In the genomic region with DNA sequence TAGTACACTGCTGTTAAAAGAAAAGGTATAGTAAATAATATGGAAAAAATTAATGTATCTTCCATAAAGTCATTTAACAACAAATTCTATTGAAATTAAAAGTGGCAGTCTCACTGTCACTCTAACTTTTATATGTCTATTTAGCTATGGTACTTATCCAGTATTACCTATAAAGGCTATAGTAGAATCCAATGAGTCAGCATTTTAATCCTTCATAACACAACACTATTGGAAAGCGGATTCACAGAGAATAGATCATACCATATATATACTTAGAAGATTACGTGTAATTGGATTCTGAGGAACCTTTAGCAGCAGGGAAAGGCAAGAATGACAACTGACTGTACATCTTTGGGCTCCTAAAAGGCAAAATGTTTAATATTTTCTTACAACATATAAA, we compare ENCODE assay signal across 32 cellular contexts.
"Had no signal": no experiment of that assay in that cellular context is flagged by ENCODE, and none has a peak within 500 bp of the region (broad histone marks: within the 10 kb centered on the region; RNA-seq: fewer than 3 reads in every experiment).

No MANE protein-coding gene starts in this region.

- H3K4me1 ChIP-seq: adrenal gland, breast epithelium, colonic mucosa had no signal

- H3K27me3 ChIP-seq: adrenal gland, breast epithelium, cardiac muscle cell, colonic mucosa had no signal

- H3K4me1 Mint-ChIP-seq: activated CD4-positive, alpha-beta T cell treated with anti-CD3 and anti-CD28 coated beads for 36 hours; activated CD4-positive, alpha-beta T cell treated with anti-CD3 and anti-CD28 coated beads, Interleukin-2, amount 10 ng/mL, durations not matched to agents 24 days and 14 days; activated CD8-positive, alpha-beta memory T cell treated with anti-CD3 and anti-CD28 coated beads, Interleukin-2, amount 10 ng/mL, durations not matched to agents 7 days and 5 days; activated naive CD4-positive, alpha-beta T cell treated with anti-CD3 and anti-CD28 coated beads, Interleukin-2, amount 50 U/mL, for 24 hours; activated naive CD8-positive, alpha-beta T cell treated with anti-CD3 and anti-CD28 coated beads for 36 hours; activated naive CD8-positive, alpha-beta T cell treated with anti-CD3 and anti-CD28 coated beads, Interleukin-2, amount 50 U/mL, for 24 hours; brain had no signal

- H3K9me3 ChIP-seq: adrenal gland, breast epithelium, colonic mucosa had no signal

- H3K27ac ChIP-seq: adrenal gland, breast epithelium, cardiac muscle cell, colonic mucosa had no signal

- H3K36me3 Mint-ChIP-seq: activated CD4-positive, alpha-beta memory T cell treated with anti-CD3 and anti-CD28 coated beads for 36 hours; activated CD8-positive, alpha-beta memory T cell treated with anti-CD3 and anti-CD28 coated beads, Interleukin-2, amount 10 ng/mL, durations not matched to agents 7 days and 5 days; activated naive CD4-positive, alpha-beta T cell treated with anti-CD3 and anti-CD28 coated beads, Interleukin-2, amount 50 U/mL, for 24 hours; activated naive CD8-positive, alpha-beta T cell treated with anti-CD3 and anti-CD28 coated beads for 36 hours; brain had no signal

- ATAC-seq: activated CD4-positive, alpha-beta T cell treated with anti-CD3 and anti-CD28 coated beads for 36 hours; activated CD8-positive, alpha-beta memory T cell treated with anti-CD3 and anti-CD28 coated beads, Interleukin-2, amount 10 ng/mL, durations not matched to agents 7 days and 5 days; activated CD8-positive, alpha-beta T cell treated with anti-CD3 and anti-CD28 coated beads, Interleukin-2, amount 10 ng/mL, durations not matched to agents 7 days and 5 days; activated naive CD8-positive, alpha-beta T cell treated with anti-CD3 and anti-CD28 coated beads, Interleukin-2, amount 50 U/mL, for 24 hours; esophagus mucosa had no signal

- H3K27ac Mint-ChIP-seq: activated CD4-positive, alpha-beta memory T cell treated with anti-CD3 and anti-CD28 coated beads for 36 hours; activated CD4-positive, alpha-beta T cell treated with anti-CD3 and anti-CD28 coated beads for 36 hours; activated CD4-positive, alpha-beta T cell treated with anti-CD3 and anti-CD28 coated beads, Interleukin-2, amount 10 ng/mL, durations not matched to agents 24 days and 14 days; activated CD8-positive, alpha-beta memory T cell treated with anti-CD3 and anti-CD28 coated beads, Interleukin-2, amount 10 ng/mL, durations not matched to agents 7 days and 5 days; activated CD8-positive, alpha-beta T cell treated with anti-CD3 and anti-CD28 coated beads, Interleukin-2, amount 10 ng/mL, durations not matched to agents 7 days and 5 days; activated naive CD4-positive, alpha-beta T cell treated with anti-CD3 and anti-CD28 coated beads for 36 hours; activated naive CD4-positive, alpha-beta T cell treated with anti-CD3 and anti-CD28 coated beads, Interleukin-2, amount 50 U/mL, for 24 hours; activated naive CD8-positive, alpha-beta T cell treated with anti-CD3 and anti-CD28 coated beads for 36 hours; activated naive CD8-positive, alpha-beta T cell treated with anti-CD3 and anti-CD28 coated beads, Interleukin-2, amount 50 U/mL, for 24 hours; activated T-helper 1 cell treated with anti-CD3 and anti-CD28 coated beads, Interleukin-12 subunit alpha, Interleukin-12 subunit beta, Interleukin-2, Interleukin-4 antibody, amounts not matched to agents 30 ng/mL and 10 ng/mL and 1 ng/mL, durations not matched to agents 14 hours and 24 hours and 36 hours; activated T-helper 2 cell treated with anti-CD3 and anti-CD28 coated beads, Interferon-gamma antibody, Interleukin-2, Interleukin-4, amounts not matched to agents 10 μg/mL and 5 μg/mL and 100 μg/mL, durations not matched to agents 14 hours and 24 hours and 36 hours; brain; endodermal cell had no signal

- H3K4me3 Mint-ChIP-seq: activated CD4-positive, alpha-beta memory T cell treated with anti-CD3 and anti-CD28 coated beads for 36 hours; activated CD4-positive, alpha-beta T cell treated with anti-CD3 and anti-CD28 coated beads for 36 hours; activated CD4-positive, alpha-beta T cell treated with anti-CD3 and anti-CD28 coated beads, Interleukin-2, amount 10 ng/mL, durations not matched to agents 24 days and 14 days; activated CD8-positive, alpha-beta memory T cell treated with anti-CD3 and anti-CD28 coated beads, Interleukin-2, amount 10 ng/mL, durations not matched to agents 7 days and 5 days; activated CD8-positive, alpha-beta T cell treated with anti-CD3 and anti-CD28 coated beads, Interleukin-2, amount 10 ng/mL, durations not matched to agents 7 days and 5 days; activated naive CD4-positive, alpha-beta T cell treated with anti-CD3 and anti-CD28 coated beads for 36 hours; activated naive CD4-positive, alpha-beta T cell treated with anti-CD3 and anti-CD28 coated beads, Interleukin-2, amount 50 U/mL, for 24 hours; activated naive CD8-positive, alpha-beta T cell treated with anti-CD3 and anti-CD28 coated beads for 36 hours; activated naive CD8-positive, alpha-beta T cell treated with anti-CD3 and anti-CD28 coated beads, Interleukin-2, amount 50 U/mL, for 24 hours; activated T-helper 1 cell treated with anti-CD3 and anti-CD28 coated beads, Interleukin-12 subunit alpha, Interleukin-12 subunit beta, Interleukin-2, Interleukin-4 antibody, amounts not matched to agents 30 ng/mL and 10 ng/mL and 1 ng/mL, durations not matched to agents 14 hours and 24 hours and 36 hours; brain; endodermal cell had no signal

- H3K4me3 ChIP-seq: adrenal gland, breast epithelium, cardiac muscle cell, colonic mucosa had no signal

- H3K36me3 ChIP-seq: adrenal gland, breast epithelium, cardiac muscle cell, colonic mucosa had no signal

- H3K27me3 Mint-ChIP-seq: activated CD4-positive, alpha-beta memory T cell treated with anti-CD3 and anti-CD28 coated beads for 36 hours; activated CD4-positive, alpha-beta T cell treated with anti-CD3 and anti-CD28 coated beads for 36 hours; activated CD4-positive, alpha-beta T cell treated with anti-CD3 and anti-CD28 coated beads, Interleukin-2, amount 10 ng/mL, durations not matched to agents 24 days and 14 days; activated CD8-positive, alpha-beta memory T cell treated with anti-CD3 and anti-CD28 coated beads, Interleukin-2, amount 10 ng/mL, durations not matched to agents 7 days and 5 days; activated naive CD4-positive, alpha-beta T cell treated with anti-CD3 and anti-CD28 coated beads, Interleukin-2, amount 50 U/mL, for 24 hours; activated naive CD8-positive, alpha-beta T cell treated with anti-CD3 and anti-CD28 coated beads for 36 hours; activated naive CD8-positive, alpha-beta T cell treated with anti-CD3 and anti-CD28 coated beads, Interleukin-2, amount 50 U/mL, for 24 hours; brain had no signal

- DNase-seq: activated CD4-positive, alpha-beta memory T cell treated with anti-CD3 and anti-CD28 coated beads for 36 hours; activated CD4-positive, alpha-beta T cell treated with anti-CD3 and anti-CD28 coated beads for 36 hours; activated CD4-positive, alpha-beta T cell treated with anti-CD3 and anti-CD28 coated beads, Interleukin-2, amount 10 ng/mL, durations not matched to agents 24 days and 14 days; activated CD4-positive, CD25-positive, alpha-beta regulatory T cell; activated CD4-positive, CD25-positive, alpha-beta regulatory T cell treated with anti-CD3 and anti-CD28 coated beads, Interleukin-2, amount 50 U/mL, for 72 hours; activated CD8-positive, alpha-beta memory T cell treated with anti-CD3 and anti-CD28 coated beads, Interleukin-2, amount 10 ng/mL, durations not matched to agents 7 days and 5 days; activated CD8-positive, alpha-beta memory T cell treated with anti-CD3 and anti-CD28 coated beads, Interleukin-2, amount 50 U/mL, for 4 hours; activated CD8-positive, alpha-beta T cell treated with anti-CD3 and anti-CD28 coated beads, Interleukin-2, amount 10 ng/mL, durations not matched to agents 7 days and 5 days; activated effector memory CD4-positive, alpha-beta T cell treated with anti-CD3 and anti-CD28 coated beads, Interleukin-2, amount 50 U/mL, for 16 hours; activated naive CD4-positive, alpha-beta T cell treated with anti-CD3 and anti-CD28 coated beads for 36 hours; activated naive CD8-positive, alpha-beta T cell treated with anti-CD3 and anti-CD28 coated beads for 36 hours; activated naive CD8-positive, alpha-beta T cell treated with anti-CD3 and anti-CD28 coated beads, Interleukin-2, amount 50 U/mL, for 24 hours; activated T-cell treated with anti-CD3 and anti-CD28 coated beads, Interleukin-2, amount 50 U/mL, for 1 hour; activated T-cell treated with anti-CD3 and anti-CD28 coated beads, Interleukin-2, amount 50 U/mL, for 48 hours; adrenal gland; amygdala; aorta; central memory CD4-positive, alpha-beta T cell; cerebellar nuclear complex; colonic mucosa; effector memory CD4-positive, alpha-beta T cell; endodermal cell; foreskin fibroblast; head of caudate nucleus; T-helper 2 cell had no signal
